In the genomic region with DNA sequence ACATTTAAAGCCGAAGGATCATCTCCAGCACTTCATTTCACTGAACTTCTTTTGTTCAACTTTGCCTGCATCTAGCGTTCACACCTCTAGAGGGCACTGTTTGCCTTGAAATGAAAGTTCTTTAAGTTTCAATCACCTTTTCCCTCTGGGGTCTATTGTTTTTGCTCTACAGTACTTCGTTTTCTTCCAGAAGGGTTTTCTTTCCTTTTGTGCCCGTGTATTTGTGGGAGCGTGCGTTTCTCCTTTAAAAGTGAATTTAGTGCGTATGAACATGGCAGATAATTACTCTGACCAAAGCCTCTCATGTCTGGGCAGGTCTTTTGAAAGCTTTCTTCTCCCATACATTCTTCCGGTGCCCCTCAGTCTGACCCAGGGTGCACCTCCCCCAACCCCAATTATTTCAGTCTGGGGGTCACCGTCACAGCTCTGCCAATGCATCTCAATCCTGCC, we compare ENCODE assay signal across 1 cellular context.
TF ChIP-seq lines count a peak whose summit lies in the region.

No MANE protein-coding gene starts in this region.

TF ChIP-seq in SK-N-SH treated with all-trans-retinoic acid at 6 μM for 48 hours, 23 proteins besides CTCF, POLR2A, EP300 and RAD21 (continued from another document):
- TF ChIP-seq ZFP30 (CRISPR knock-in tag; IDR thresholded peaks at IDR 0.05) (no peak), ZNF8 (CRISPR knock-in tag; IDR thresholded peaks at IDR 0.05) (no peak), CSDC2 (CRISPR knock-in tag; IDR thresholded peaks at IDR 0.05) (no peak), TCF4 (CRISPR knock-in tag; IDR thresholded peaks at IDR 0.05; ENCODE audit: borderline replicate concordance) (no peak), TOX (CRISPR knock-in tag; IDR thresholded peaks at IDR 0.05; ENCODE audit: borderline replicate concordance) (no peak), ZNF70 (CRISPR knock-in tag; IDR thresholded peaks at IDR 0.05) (no peak), GLIS3 (CRISPR knock-in tag; IDR thresholded peaks at IDR 0.05) (no peak), ZFP3 (CRISPR knock-in tag; IDR thresholded peaks at IDR 0.05) (no peak)
- TF ChIP-seq, protein P1, sequence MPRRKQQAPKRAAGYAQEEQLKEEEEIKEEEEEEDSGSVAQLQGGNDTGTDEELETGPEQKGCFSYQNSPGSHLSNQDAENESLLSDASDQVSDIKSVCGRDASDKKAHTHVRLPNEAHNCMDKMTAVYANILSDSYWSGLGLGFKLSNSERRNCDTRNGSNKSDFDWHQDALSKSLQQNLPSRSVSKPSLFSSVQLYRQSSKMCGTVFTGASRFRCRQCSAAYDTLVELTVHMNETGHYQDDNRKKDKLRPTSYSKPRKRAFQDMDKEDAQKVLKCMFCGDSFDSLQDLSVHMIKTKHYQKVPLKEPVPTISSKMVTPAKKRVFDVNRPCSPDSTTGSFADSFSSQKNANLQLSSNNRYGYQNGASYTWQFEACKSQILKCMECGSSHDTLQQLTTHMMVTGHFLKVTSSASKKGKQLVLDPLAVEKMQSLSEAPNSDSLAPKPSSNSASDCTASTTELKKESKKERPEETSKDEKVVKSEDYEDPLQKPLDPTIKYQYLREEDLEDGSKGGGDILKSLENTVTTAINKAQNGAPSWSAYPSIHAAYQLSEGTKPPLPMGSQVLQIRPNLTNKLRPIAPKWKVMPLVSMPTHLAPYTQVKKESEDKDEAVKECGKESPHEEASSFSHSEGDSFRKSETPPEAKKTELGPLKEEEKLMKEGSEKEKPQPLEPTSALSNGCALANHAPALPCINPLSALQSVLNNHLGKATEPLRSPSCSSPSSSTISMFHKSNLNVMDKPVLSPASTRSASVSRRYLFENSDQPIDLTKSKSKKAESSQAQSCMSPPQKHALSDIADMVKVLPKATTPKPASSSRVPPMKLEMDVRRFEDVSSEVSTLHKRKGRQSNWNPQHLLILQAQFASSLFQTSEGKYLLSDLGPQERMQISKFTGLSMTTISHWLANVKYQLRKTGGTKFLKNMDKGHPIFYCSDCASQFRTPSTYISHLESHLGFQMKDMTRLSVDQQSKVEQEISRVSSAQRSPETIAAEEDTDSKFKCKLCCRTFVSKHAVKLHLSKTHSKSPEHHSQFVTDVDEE (CRISPR knock-in tag; IDR thresholded peaks at IDR 0.05), result no peak
- TF ChIP-seq, protein P2, sequence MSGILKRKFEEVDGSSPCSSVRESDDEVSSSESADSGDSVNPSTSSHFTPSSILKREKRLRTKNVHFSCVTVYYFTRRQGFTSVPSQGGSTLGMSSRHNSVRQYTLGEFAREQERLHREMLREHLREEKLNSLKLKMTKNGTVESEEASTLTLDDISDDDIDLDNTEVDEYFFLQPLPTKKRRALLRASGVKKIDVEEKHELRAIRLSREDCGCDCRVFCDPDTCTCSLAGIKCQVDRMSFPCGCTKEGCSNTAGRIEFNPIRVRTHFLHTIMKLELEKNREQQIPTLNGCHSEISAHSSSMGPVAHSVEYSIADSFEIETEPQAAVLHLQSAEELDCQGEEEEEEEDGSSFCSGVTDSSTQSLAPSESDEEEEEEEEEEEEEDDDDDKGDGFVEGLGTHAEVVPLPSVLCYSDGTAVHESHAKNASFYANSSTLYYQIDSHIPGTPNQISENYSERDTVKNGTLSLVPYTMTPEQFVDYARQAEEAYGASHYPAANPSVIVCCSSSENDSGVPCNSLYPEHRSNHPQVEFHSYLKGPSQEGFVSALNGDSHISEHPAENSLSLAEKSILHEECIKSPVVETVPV (CRISPR knock-in tag; IDR thresholded peaks at IDR 0.05), result no peak
